8 cellular contexts compared by ENCODE assay signal in genomic region chr16:29348748-29349147, GRCh38. TPM values are rescaled to one million over a fixed set of nuclear protein-coding genes. Genes with fewer than 3 reads are reported as not detected.
DNase-seq lines count a peak whose midpoint lies in the region; ATAC-seq and TF ChIP-seq lines count a peak whose summit lies in the region.
"Not testable (repeated sequence)": the region's sequence is repeated elsewhere in the genome, so short reads cannot be mapped to it uniquely, and the experiment has no call there.
"Had no signal": no experiment of that assay in that cellular context is flagged by ENCODE, and none has a peak within 500 bp of the region (broad histone marks: within the 10 kb centered on the region; RNA-seq: fewer than 3 reads in every experiment).

No MANE protein-coding gene starts in this region.

- not testable (repeated sequence) for H4K20me1 ChIP-seq in DOHH2 (ENCODE audit: control insufficient read depth, insufficient read depth, low read depth, low read length)

- H3K9ac ChIP-seq in parathyroid adenoma: not testable (repeated sequence)

- ATAC-seq in Right ventricle myocardium inferior (peak; percentile 62), left lung (peak; percentile 6), aorta (ENCODE audit: low FRiP score) (peak; percentile 19)

- H2AFZ ChIP-seq in parathyroid adenoma: not testable (repeated sequence)

- intact Hi-C loops in Right ventricle myocardium inferior (cut with DNase I); left ventricle myocardium inferior (cut with micrococcal nuclease); left lung (cut with DNase I); aorta (cut with DNase I): not testable (repeated sequence)

- H3K4me1 ChIP-seq in DOHH2 (ENCODE audit: control insufficient read depth, low read length): peaks cover 50% of the 10 kb centered on the region
- peaks cover 27% of the 10 kb centered on the region for H3K4me1 ChIP-seq in left ventricle myocardium inferior
- H3K4me1 ChIP-seq in left lung; aorta (ENCODE audit: control insufficient read depth in 1 of 2, insufficient read depth in 2 of 2, low read length in 2 of 2): not testable (repeated sequence)
- peaks cover 32% of the 10 kb centered on the region for H3K4me1 ChIP-seq in parathyroid adenoma

- not testable (repeated sequence) for H3K9me2 ChIP-seq in DOHH2 (replicated peaks; ENCODE audit: control insufficient read depth, low read length)

- peak overlapping the region; percentile 80 for H3K27ac ChIP-seq in DOHH2 (ENCODE audit: low read depth, low read length)
- peak overlapping the region; percentile 75 for H3K27ac ChIP-seq in left ventricle myocardium inferior (replicated peaks)
- peak overlapping the region in 1 of 2 donors; percentile 44 for H3K27ac ChIP-seq in left lung
- peak overlapping the region; percentile 99 for H3K27ac ChIP-seq in parathyroid adenoma
- not testable (repeated sequence) for H3K27ac ChIP-seq in aorta (ENCODE audit: low read depth in 1 of 2, low read length in 2 of 2)

- H3F3A ChIP-seq in DOHH2 (ENCODE audit: control insufficient read depth, insufficient read depth): not testable (repeated sequence)

- H3K36me3 ChIP-seq in DOHH2 (ENCODE audit: control insufficient read depth, low read length); left ventricle myocardium inferior; left lung; parathyroid adenoma (ENCODE audit: control insufficient read depth, insufficient read depth, low read length); aorta (ENCODE audit: control insufficient read depth in 1 of 2, insufficient read depth in 2 of 2, low read length in 1 of 2): not testable (repeated sequence)

- not testable (repeated sequence) for TF ChIP-seq CTCF in DOHH2 (IDR thresholded peaks at IDR 0.05; ENCODE audit: low read depth, low read length, poor library complexity, severe bottlenecking); left ventricle myocardium inferior (IDR thresholded peaks at IDR 0.05; ENCODE audit: borderline replicate concordance); left lung (IDR thresholded peaks at IDR 0.05); parathyroid adenoma (IDR thresholded peaks at IDR 0.05)

- H3K79me2 ChIP-seq in DOHH2 (ENCODE audit: control insufficient read depth, low read length); parathyroid adenoma: not testable (repeated sequence)

- DNase-seq in amniotic epithelial cell (ENCODE audit: low read depth) (peak; percentile 32), left ventricle myocardium inferior (peak; percentile 38)
- not testable (repeated sequence) for DNase-seq in Right ventricle myocardium inferior (ENCODE audit: missing footprints); left lung; aorta

- 50 to 70% methylated on average over 2 to 3 of the region's 3 CpGs for WGBS in aorta, 2 donors

- H3K27me3 ChIP-seq in DOHH2 (ENCODE audit: control insufficient read depth, low read length); left ventricle myocardium inferior (ENCODE audit: low read depth); left lung; parathyroid adenoma (ENCODE audit: control insufficient read depth, insufficient read depth, low read length); aorta (ENCODE audit: control insufficient read depth in 1 of 2, insufficient read depth in 2 of 2, low read length in 1 of 2): not testable (repeated sequence)

- not testable (repeated sequence) for H3K4me2 ChIP-seq in DOHH2 (ENCODE audit: low read length); parathyroid adenoma (ENCODE audit: low read length)

- H3K4me3 ChIP-seq in DOHH2 (ENCODE audit: low read length); left ventricle myocardium inferior; left lung; parathyroid adenoma (ENCODE audit: low read depth, low read length); aorta (ENCODE audit: low read length in 2 of 2): not testable (repeated sequence)

- not testable (repeated sequence) for H3K9me3 ChIP-seq in DOHH2 (ENCODE audit: control insufficient read depth, insufficient read depth, low read length); left ventricle myocardium inferior (replicated peaks); left lung; parathyroid adenoma (ENCODE audit: control insufficient read depth, low read length); aorta (ENCODE audit: control insufficient read depth, low read length)

RNA-seq across cellular contexts. Expression of gene NPIPB11, which starts 57.8 kb away (rescaled TPM):
- total RNA-seq in Right ventricle myocardium inferior: 0.38 TPM
- total RNA-seq in left ventricle myocardium inferior: 0.69 TPM
- total RNA-seq in left lung: 1 to 10 TPM in 1 of 2 donors, under 1 TPM in 1; 0.32 to 1.2 TPM
- total RNA-seq in aorta: 1 to 10 TPM; 1.1 to 2.0 TPM
- 1 to 10 TPM in 1 of 2 donors, not detected in 1; 3.3 TPM for polyA plus RNA-seq in aorta
- total RNA-seq: G401 had no signal

Comparison
In these comparisons a context has a peak if more than half of its experiments do, and no peak if none do; other contexts are left out.
1. ATAC-seq: peak in every context shown above with its lines; median percentile 62 in Right ventricle myocardium inferior; 19 in aorta; 6 in left lung.